In the genomic region with DNA sequence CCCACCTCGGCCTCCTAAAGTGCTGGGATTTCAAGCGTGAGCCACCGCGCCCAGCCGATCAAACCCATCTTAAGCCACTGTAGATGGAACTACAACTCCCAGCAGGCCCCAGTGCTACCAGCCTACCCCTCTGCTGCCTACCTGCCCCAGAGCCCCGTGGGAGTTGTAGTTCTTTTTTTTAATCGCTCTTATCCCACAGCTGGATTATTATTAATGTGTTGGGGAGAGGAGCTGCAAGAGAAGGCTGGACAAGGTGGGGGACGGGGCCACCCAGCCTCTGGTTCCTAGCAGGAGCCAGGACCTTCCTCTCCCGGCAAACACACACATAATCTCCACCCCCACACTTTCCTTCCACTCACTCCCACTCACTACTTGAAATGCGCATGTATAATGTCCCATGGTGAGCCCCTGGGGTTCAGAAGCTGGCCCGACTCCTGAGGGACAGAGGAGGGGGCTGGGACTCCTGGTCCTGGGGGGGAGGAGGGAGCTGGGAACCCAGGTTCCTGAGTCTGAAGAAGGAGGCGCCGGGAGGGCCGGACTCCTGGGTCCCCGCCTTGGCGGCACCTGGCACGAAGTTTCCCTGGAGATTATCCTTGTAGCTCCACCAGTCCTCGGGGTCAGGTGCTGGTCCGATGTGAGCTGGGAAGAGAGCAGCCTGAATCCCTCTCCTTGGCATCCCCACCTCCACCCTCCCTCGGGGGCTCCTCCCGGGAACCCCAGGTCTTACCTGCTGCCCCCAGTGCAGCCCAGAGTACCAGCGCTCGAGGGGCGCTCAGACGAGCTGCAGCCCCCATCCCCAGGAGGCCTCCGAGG, we compare ENCODE assay signal across 1 cellular context.
TF ChIP-seq lines count a peak whose summit lies in the region.

No MANE protein-coding gene starts in this region.

TF ChIP-seq in IMR-90, 13 proteins besides CTCF, POLR2A, EP300 and RAD21:
- TF ChIP-seq, protein P1, sequence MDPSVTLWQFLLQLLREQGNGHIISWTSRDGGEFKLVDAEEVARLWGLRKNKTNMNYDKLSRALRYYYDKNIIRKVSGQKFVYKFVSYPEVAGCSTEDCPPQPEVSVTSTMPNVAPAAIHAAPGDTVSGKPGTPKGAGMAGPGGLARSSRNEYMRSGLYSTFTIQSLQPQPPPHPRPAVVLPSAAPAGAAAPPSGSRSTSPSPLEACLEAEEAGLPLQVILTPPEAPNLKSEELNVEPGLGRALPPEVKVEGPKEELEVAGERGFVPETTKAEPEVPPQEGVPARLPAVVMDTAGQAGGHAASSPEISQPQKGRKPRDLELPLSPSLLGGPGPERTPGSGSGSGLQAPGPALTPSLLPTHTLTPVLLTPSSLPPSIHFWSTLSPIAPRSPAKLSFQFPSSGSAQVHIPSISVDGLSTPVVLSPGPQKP (IDR thresholded peaks at IDR 0.05; ENCODE audit: borderline replicate concordance, low read depth, low read length): no peak
- TF ChIP-seq SMC3 (IDR thresholded peaks at IDR 0.05; ENCODE audit: low read depth, low read length) (no peak), RFX5 (IDR thresholded peaks at IDR 0.05; ENCODE audit: low read depth, low read length) (no peak), MXI1 (IDR thresholded peaks at IDR 0.05; ENCODE audit: borderline replicate concordance, low read depth, low read length) (no peak), NFE2L2 (IDR thresholded peaks at IDR 0.05; ENCODE audit: low read depth, low read length) (no peak), RCOR1 (IDR thresholded peaks at IDR 0.05; ENCODE audit: insufficient replicate concordance, low read length) (no peak), CHD1 (IDR thresholded peaks at IDR 0.05; ENCODE audit: low read depth, low read length) (no peak)
